Comparison of ENCODE assay signal across 8 cellular contexts in genomic region chr5:145347026-145347616, GRCh38.
DNase-seq lines count a peak whose midpoint lies in the region; ATAC-seq and TF ChIP-seq lines count a peak whose summit lies in the region.

No MANE protein-coding gene starts in this region.

- ATAC-seq in GM19397 (IDR thresholded peaks at IDR 0.05; ENCODE audit: unreplicated experiment) (peak; percentile 88), psoas muscle (no peak)

- H3K27ac ChIP-seq in BLaER1 (no peak overlapping the region), psoas muscle (no peak overlapping the region), uterus (no peak overlapping the region)

- H3K36me3 ChIP-seq in BLaER1 (no peaks in the 10 kb centered on the region), psoas muscle (ENCODE audit: insufficient read depth in 1 of 2, low read depth in 1 of 2) (no peaks in the 10 kb centered on the region), uterus (no peaks in the 10 kb centered on the region)

- H3K9me3 ChIP-seq in BLaER1 (no peaks in the 10 kb centered on the region), psoas muscle (no peaks in the 10 kb centered on the region), uterus (no peaks in the 10 kb centered on the region)

- 49 to 59% (median 53%) methylated on average over 4 of the region's 4 CpGs for WGBS in psoas muscle, 3 donors

- intact Hi-C loops in psoas muscle (cut with DNase I) = no loop called here
- intact Hi-C loops in uterus (cut with DNase I; ENCODE audit: low total_unique reads) = no loop called here

- H3K4me1 ChIP-seq in BLaER1 (peaks cover 14% of the 10 kb centered on the region), psoas muscle (no peaks in the 10 kb centered on the region), uterus (no peaks in the 10 kb centered on the region)

- H3K9ac ChIP-seq in BLaER1 = no peak overlapping the region

- TF ChIP-seq CTCF in psoas muscle (IDR thresholded peaks at IDR 0.05) (peak; percentile 41), uterus (IDR thresholded peaks at IDR 0.05) (peak in 1 of 4 experiments; percentile 9)

- no peak for TF ChIP-seq POLR2A in uterus (IDR thresholded peaks at IDR 0.05)

- no peaks in the 10 kb centered on the region for H4K20me1 ChIP-seq in BLaER1

- H3K27me3 ChIP-seq in BLaER1 (no peaks in the 10 kb centered on the region), psoas muscle (ENCODE audit: insufficient read depth in 3 of 3, low read length in 2 of 3) (no peaks in the 10 kb centered on the region), uterus (no peaks in the 10 kb centered on the region)

- H3K4me3 ChIP-seq in BLaER1 (no peak overlapping the region), psoas muscle (no peak overlapping the region), uterus (no peak overlapping the region)

- DNase-seq in NCI-H226 = peak; percentile 54
- peak; percentile 11 to 63 for DNase-seq in dermis microvascular lymphatic vessel endothelial cell (ENCODE audit: low read depth in 2 of 2)
- no peak for DNase-seq in psoas muscle
- no peak for DNase-seq in uterus
- no peak for DNase-seq in stimulated activated CD4-positive, alpha-beta T cell treated with anti-CD3 and anti-CD28 coated beads, Interleukin-4, amount 100 ng/mL, for 24 hours
- no peak for DNase-seq in NOMO-1 treated with dmso at 0.1 percent for 144 hours (lab: John Stamatoyannopoulos, UW; ENCODE audit: unreplicated experiment)

- 0 out of 2 replicates have a peak overlapping the region, but pooled peaks have one; percentile 29 for H3K4me2 ChIP-seq in BLaER1

Comparison
In these comparisons a context has a peak if more than half of its experiments do, and no peak if none do; other contexts are left out.
1. DNase-seq: peak in NCI-H226 (single experiment) and dermis microvascular lymphatic vessel endothelial cell (2 of 2); none in psoas muscle (0 of 2), uterus (0 of 2), stimulated activated CD4-positive, alpha-beta T cell treated with anti-CD3 and anti-CD28 coated beads, Interleukin-4, amount 100 ng/mL, for 24 hours (single experiment) and NOMO-1 treated with dmso at 0.1 percent for 144 hours (single experiment).